ENCODE assay signal across 1 cellular context in genomic region chr9:38284039-38284767, GRCh38.
TF ChIP-seq lines count a peak whose summit lies in the region.

No MANE protein-coding gene starts in this region.

TF ChIP-seq in GM23338, 12 proteins besides CTCF, POLR2A, EP300 and RAD21 (continued from another document):
- no peak for TF ChIP-seq REST (IDR thresholded peaks at IDR 0.05; ENCODE audit: unreplicated experiment)
- TF ChIP-seq STAT1 (IDR thresholded peaks at IDR 0.05; ENCODE audit: unreplicated experiment) = no peak
- no peak for TF ChIP-seq POLR2AphosphoS5 (IDR thresholded peaks at IDR 0.05; ENCODE audit: low read depth)
- no peak for TF ChIP-seq JUNB (IDR thresholded peaks at IDR 0.05; ENCODE audit: unreplicated experiment)
- TF ChIP-seq ZNF114 (CRISPR knock-in tag; IDR thresholded peaks at IDR 0.05) = no peak
- no peak for TF ChIP-seq NANOG (IDR thresholded peaks at IDR 0.05; ENCODE audit: borderline replicate concordance)
- TF ChIP-seq ETS1 (IDR thresholded peaks at IDR 0.05) = no peak
